In genomic region chr16:31451681-31452351, GRCh38 we compare ENCODE assay signal across 9 cellular contexts. TPM values are rescaled to one million over a fixed set of nuclear protein-coding genes. Genes with fewer than 3 reads are reported as not detected.
DNase-seq lines count a peak whose midpoint lies in the region; ATAC-seq and TF ChIP-seq lines count a peak whose summit lies in the region.
"Had no signal": no experiment of that assay in that cellular context is flagged by ENCODE, and none has a peak within 500 bp of the region (broad histone marks: within the 10 kb centered on the region; RNA-seq: fewer than 3 reads in every experiment).

No MANE protein-coding gene starts in this region.

- H3K9me3 Mint-ChIP-seq in neural crest cell = no peaks in the 10 kb centered on the region
- H3K9me3 Mint-ChIP-seq: activated naive CD8-positive, alpha-beta T cell treated with anti-CD3 and anti-CD28 coated beads, Interleukin-2, amount 10 ng/mL, durations not matched to agents 7 days and 5 days had no signal

- H3K4me3 Mint-ChIP-seq in neural crest cell = peak overlapping the region; percentile 27
- H3K4me3 Mint-ChIP-seq: activated naive CD8-positive, alpha-beta T cell treated with anti-CD3 and anti-CD28 coated beads, Interleukin-2, amount 10 ng/mL, durations not matched to agents 7 days and 5 days had no signal

- H3K36me3 ChIP-seq in esophagus muscularis mucosa = peaks cover 0 to 5% (median 2%) of the 10 kb centered on the region in 4 donors

- H3K27me3 ChIP-seq in esophagus muscularis mucosa = no peaks in the 10 kb centered on the region

- peak; percentile 44 to 57 (median 55) for TF ChIP-seq CTCF in esophagus muscularis mucosa (IDR thresholded peaks at IDR 0.05)
- peak; percentile 70 for TF ChIP-seq CTCF in neural crest cell (conservative IDR thresholded peaks at IDR 0.05)

- ATAC-seq in HG03095 (IDR thresholded peaks at IDR 0.05; ENCODE audit: unreplicated experiment) (no peak), HG03571 (IDR thresholded peaks at IDR 0.05; ENCODE audit: unreplicated experiment) (no peak)

- peaks cover 33% of the 10 kb centered on the region for H3K4me1 Mint-ChIP-seq in neural crest cell

- intact Hi-C loops in esophagus muscularis mucosa (cut with DNase I) = loop anchor here (10.0 kb wide), 1 partner anchor 413 kb away; no protein-coding TSS in a partner anchor

- no peak overlapping the region for H3K27ac Mint-ChIP-seq in neural crest cell (ENCODE audit: unreplicated experiment)

- no peak overlapping the region for H3K4me3 ChIP-seq in esophagus muscularis mucosa

- no peak for TF ChIP-seq EP300 in esophagus muscularis mucosa (IDR thresholded peaks at IDR 0.05)

- peak overlapping the region; percentile 58 to 71 (median 66) for H3K27ac ChIP-seq in esophagus muscularis mucosa (replicated peaks in 1 of 4)

- no peaks in the 10 kb centered on the region for H3K27me3 Mint-ChIP-seq in neural crest cell (ENCODE audit: low read depth)
- H3K27me3 Mint-ChIP-seq: activated naive CD8-positive, alpha-beta T cell treated with anti-CD3 and anti-CD28 coated beads, Interleukin-2, amount 10 ng/mL, durations not matched to agents 7 days and 5 days had no signal

- no peak for TF ChIP-seq POLR2A in esophagus muscularis mucosa (IDR thresholded peaks at IDR 0.05; ENCODE audit: low read depth)

- no peaks in the 10 kb centered on the region for H3K9me3 ChIP-seq in esophagus muscularis mucosa

- peaks cover 55 to 61% (median 59%) of the 10 kb centered on the region in 4 donors for H3K4me1 ChIP-seq in esophagus muscularis mucosa

- DNase-seq in SIG-M5 treated with dmso at 0.1 percent for 504 hours (lab: John Stamatoyannopoulos, UW; ENCODE audit: unreplicated experiment) = peak; percentile 59
- DNase-seq in SIG-M5 (lab: John Stamatoyannopoulos, UW) = no peak
- peak; percentile 56 to 69 for DNase-seq in Kasumi-1 (lab: John Stamatoyannopoulos, UW)
- peak; percentile 61 for DNase-seq in SHP77 treated with DMSO at 0.1 percent for 48 hours (lab: John Stamatoyannopoulos, UW)
- DNase-seq in esophagus muscularis mucosa (ENCODE audit: extremely low spot score) = no peak
- DNase-seq in neural crest cell (ENCODE audit: low read depth, low spot score) = no peak
- DNase-seq: activated naive CD8-positive, alpha-beta T cell treated with anti-CD3 and anti-CD28 coated beads, Interleukin-2, amount 10 ng/mL, durations not matched to agents 7 days and 5 days had no signal

- H3K36me3 Mint-ChIP-seq in neural crest cell (ENCODE audit: low read depth) = peaks cover 4% of the 10 kb centered on the region

- 44% methylated on average over 11 of the region's 11 CpGs for whole genome bisulfite sequencing in esophagus muscularis mucosa

RNA-seq across cellular contexts. Expression of gene ARMC5, which starts 7.5 kb away (rescaled TPM):
- total RNA-seq in esophagus muscularis mucosa (10 to 100 TPM in 2 of 4 donors, 1 to 10 TPM in 2; 5.4 to 13.4 (median 9.9) TPM), neural crest cell (11.8 and 12.3 TPM in 2 replicates)

RNA-seq across cellular contexts. Expression of gene ZNF843, which starts 9.2 kb away (rescaled TPM):
- total RNA-seq in esophagus muscularis mucosa (1 to 10 TPM in 2 of 4 donors, under 1 TPM in 2; 0.50 to 1.9 (median 1.3) TPM), neural crest cell (0.91 and 1.0 TPM in 2 replicates)

RNA-seq across cellular contexts. Expression of gene TGFB1I1, which starts 20.1 kb away (rescaled TPM):
- total RNA-seq in esophagus muscularis mucosa (100 to 1,000 TPM; 255 to 471 (median 274) TPM), neural crest cell (7.2 and 8.8 TPM in 2 replicates)

RNA-seq across cellular contexts. Expression of gene COX6A2, which starts 23.7 kb away (rescaled TPM):
- total RNA-seq in esophagus muscularis mucosa = 1 to 10 TPM in 1 of 4 donors, not detected in 3; 1.3 TPM
- not detected in 2 replicates for total RNA-seq in neural crest cell
- total RNA-seq: activated naive CD8-positive, alpha-beta T cell treated with anti-CD3 and anti-CD28 coated beads, Interleukin-2, amount 10 ng/mL, durations not matched to agents 7 days and 5 days had no signal

RNA-seq across cellular contexts. Expression of gene SLC5A2, which starts 31.1 kb away (rescaled TPM):
- total RNA-seq in esophagus muscularis mucosa (under 1 TPM in 3 of 4 donors, not detected in 1; 0.13 to 0.66 (median 0.34) TPM), neural crest cell (not detected in 2 replicates)

Comparison
In these comparisons a context has a peak if more than half of its experiments do, and no peak if none do; other contexts are left out.
1. DNase-seq: peak in SIG-M5 treated with dmso at 0.1 percent for 504 hours (single experiment), Kasumi-1 (2 of 2) and SHP77 treated with DMSO at 0.1 percent for 48 hours (single experiment); none in SIG-M5 (single experiment), esophagus muscularis mucosa (single experiment) and neural crest cell (single experiment).
2. RNA of gene TGFB1I1, which starts 20.1 kb away (total RNA-seq): 255 to 471 TPM in esophagus muscularis mucosa; 7.2 to 8.8 TPM in neural crest cell; every median in the first group is over 10 times any median in the second.